Comparison of ENCODE assay signal across 1 cellular context in genomic region chr16:29644338-29644857, GRCh38.
TF ChIP-seq lines count a peak whose summit lies in the region.

No MANE protein-coding gene starts in this region.

TF ChIP-seq in GM12878, 131 proteins besides CTCF, POLR2A, EP300 and RAD21 (continued from another document and continues in another):
- TF ChIP-seq PRDM15 (CRISPR knock-in tag; IDR thresholded peaks at IDR 0.05) (no peak), IRF5 (IDR thresholded peaks at IDR 0.05; ENCODE audit: borderline replicate concordance) (no peak), DPF2 (IDR thresholded peaks at IDR 0.05) (peak; percentile 94), TCF3 (IDR thresholded peaks at IDR 0.05; ENCODE audit: borderline replicate concordance, insufficient read depth, low read depth, low read length) (no peak), SIN3A (IDR thresholded peaks at IDR 0.05; ENCODE audit: low read depth, low read length) (no peak), ZNF622 (IDR thresholded peaks at IDR 0.05) (no peak), MXI1 (IDR thresholded peaks at IDR 0.05; ENCODE audit: low read depth, low read length) (no peak), RCOR1 (conservative IDR thresholded peaks at IDR 0.05; ENCODE audit: low read depth, low read length) (no peak), TCF7 (IDR thresholded peaks at IDR 0.05; ENCODE audit: borderline replicate concordance) (no peak), ZNF384 (IDR thresholded peaks at IDR 0.05; ENCODE audit: borderline replicate concordance, low read depth, low read length) (no peak), BHLHE40 (IDR thresholded peaks at IDR 0.05; ENCODE audit: borderline replicate concordance in 1 of 2, low read depth in 2 of 2, low read length in 1 of 2) (peak in 1 of 2 experiments; percentile 72; a peak in 3 of 4 replicates), ZNF24 (IDR thresholded peaks at IDR 0.05) (0 out of 2 replicates have a peak, but pooled peaks have one; percentile 20), ASH2L (IDR thresholded peaks at IDR 0.05; ENCODE audit: borderline replicate concordance, low read depth) (peak; percentile 93), SIX5 (IDR thresholded peaks at IDR 0.05; ENCODE audit: low read depth, low read length, severe bottlenecking) (no peak), ZNF207 (IDR thresholded peaks at IDR 0.05; ENCODE audit: borderline replicate concordance) (no peak), ZSCAN29 (IDR thresholded peaks at IDR 0.05) (peak; percentile 62; the same call in 1 of the 2 replicates), FOS (IDR thresholded peaks at IDR 0.05; ENCODE audit: borderline replicate concordance, extremely low read depth, insufficient read length) (no peak), POLR2AphosphoS2 (IDR thresholded peaks at IDR 0.05; ENCODE audit: low read depth, low read length) (no peak), SMARCA5 (IDR thresholded peaks at IDR 0.05) (0 out of 2 replicates have a peak, but pooled peaks have one; percentile 34), TARDBP (IDR thresholded peaks at IDR 0.05; ENCODE audit: borderline replicate concordance) (peak; percentile 76; the same call in 1 of the 2 replicates), MTA3 (IDR thresholded peaks at IDR 0.05; ENCODE audit: borderline replicate concordance, low read length) (peak; percentile 81; the same call in 1 of the 2 replicates), ZZZ3 (IDR thresholded peaks at IDR 0.05; ENCODE audit: control insufficient read depth, insufficient read length, low read depth) (no peak), FOXK2 (IDR thresholded peaks at IDR 0.05) (no peak), IRF4 (IDR thresholded peaks at IDR 0.05; ENCODE audit: low read depth, low read length) (peak; percentile 97), CBFB (IDR thresholded peaks at IDR 0.05; ENCODE audit: low read depth) (peak; percentile 12; the same call in 1 of the 2 replicates), NR2C2 (IDR thresholded peaks at IDR 0.05; ENCODE audit: borderline replicate concordance, control insufficient read depth, insufficient read length, low read depth) (no peak), RELB (IDR thresholded peaks at IDR 0.05; ENCODE audit: low read depth) (peak; percentile 72), MEF2B (IDR thresholded peaks at IDR 0.05; ENCODE audit: partially characterized antibody, poor library complexity, severe bottlenecking) (peak; percentile 63), WRNIP1 (IDR thresholded peaks at IDR 0.05; ENCODE audit: borderline replicate concordance, low read depth, low read length) (no peak), STAT1 (conservative IDR thresholded peaks at IDR 0.05) (no peak), NR2C1 (IDR thresholded peaks at IDR 0.05) (peak; percentile 67), PML (IDR thresholded peaks at IDR 0.05; ENCODE audit: low read length) (0 out of 2 replicates have a peak, but pooled peaks have one; percentile 27), BRCA1 (IDR thresholded peaks at IDR 0.05; ENCODE audit: low read depth, low read length) (no peak), SP1 (IDR thresholded peaks at IDR 0.05; ENCODE audit: low read depth, low read length) (peak; percentile 75), CBX5 (IDR thresholded peaks at IDR 0.05; ENCODE audit: low read depth) (0 out of 2 replicates have a peak, but pooled peaks have one; percentile 70), CHD2 (IDR thresholded peaks at IDR 0.05; ENCODE audit: borderline replicate concordance, low read depth, low read length) (0 out of 2 replicates have a peak, but pooled peaks have one; percentile 7), CHD4 (IDR thresholded peaks at IDR 0.05) (no peak)
- TF ChIP-seq, protein P1, sequence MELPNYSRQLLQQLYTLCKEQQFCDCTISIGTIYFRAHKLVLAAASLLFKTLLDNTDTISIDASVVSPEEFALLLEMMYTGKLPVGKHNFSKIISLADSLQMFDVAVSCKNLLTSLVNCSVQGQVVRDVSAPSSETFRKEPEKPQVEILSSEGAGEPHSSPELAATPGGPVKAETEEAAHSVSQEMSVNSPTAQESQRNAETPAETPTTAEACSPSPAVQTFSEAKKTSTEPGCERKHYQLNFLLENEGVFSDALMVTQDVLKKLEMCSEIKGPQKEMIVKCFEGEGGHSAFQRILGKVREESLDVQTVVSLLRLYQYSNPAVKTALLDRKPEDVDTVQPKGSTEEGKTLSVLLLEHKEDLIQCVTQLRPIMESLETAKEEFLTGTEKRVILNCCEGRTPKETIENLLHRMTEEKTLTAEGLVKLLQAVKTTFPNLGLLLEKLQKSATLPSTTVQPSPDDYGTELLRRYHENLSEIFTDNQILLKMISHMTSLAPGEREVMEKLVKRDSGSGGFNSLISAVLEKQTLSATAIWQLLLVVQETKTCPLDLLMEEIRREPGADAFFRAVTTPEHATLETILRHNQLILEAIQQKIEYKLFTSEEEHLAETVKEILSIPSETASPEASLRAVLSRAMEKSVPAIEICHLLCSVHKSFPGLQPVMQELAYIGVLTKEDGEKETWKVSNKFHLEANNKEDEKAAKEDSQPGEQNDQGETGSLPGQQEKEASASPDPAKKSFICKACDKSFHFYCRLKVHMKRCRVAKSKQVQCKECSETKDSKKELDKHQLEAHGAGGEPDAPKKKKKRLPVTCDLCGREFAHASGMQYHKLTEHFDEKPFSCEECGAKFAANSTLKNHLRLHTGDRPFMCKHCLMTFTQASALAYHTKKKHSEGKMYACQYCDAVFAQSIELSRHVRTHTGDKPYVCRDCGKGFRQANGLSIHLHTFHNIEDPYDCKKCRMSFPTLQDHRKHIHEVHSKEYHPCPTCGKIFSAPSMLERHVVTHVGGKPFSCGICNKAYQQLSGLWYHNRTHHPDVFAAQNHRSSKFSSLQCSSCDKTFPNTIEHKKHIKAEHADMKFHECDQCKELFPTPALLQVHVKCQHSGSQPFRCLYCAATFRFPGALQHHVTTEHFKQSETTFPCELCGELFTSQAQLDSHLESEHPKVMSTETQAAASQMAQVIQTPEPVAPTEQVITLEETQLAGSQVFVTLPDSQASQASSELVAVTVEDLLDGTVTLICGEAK (IDR thresholded peaks at IDR 0.05; ENCODE audit: borderline replicate concordance): no peak
- TF ChIP-seq, protein P2, sequence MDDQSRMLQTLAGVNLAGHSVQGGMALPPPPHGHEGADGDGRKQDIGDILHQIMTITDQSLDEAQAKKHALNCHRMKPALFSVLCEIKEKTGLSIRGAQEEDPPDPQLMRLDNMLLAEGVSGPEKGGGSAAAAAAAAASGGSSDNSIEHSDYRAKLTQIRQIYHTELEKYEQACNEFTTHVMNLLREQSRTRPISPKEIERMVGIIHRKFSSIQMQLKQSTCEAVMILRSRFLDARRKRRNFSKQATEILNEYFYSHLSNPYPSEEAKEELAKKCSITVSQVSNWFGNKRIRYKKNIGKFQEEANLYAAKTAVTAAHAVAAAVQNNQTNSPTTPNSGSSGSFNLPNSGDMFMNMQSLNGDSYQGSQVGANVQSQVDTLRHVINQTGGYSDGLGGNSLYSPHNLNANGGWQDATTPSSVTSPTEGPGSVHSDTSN (IDR thresholded peaks at IDR 0.05; ENCODE audit: insufficient replicate concordance, low read depth, low read length): no peak
- TF ChIP-seq, protein P3, sequence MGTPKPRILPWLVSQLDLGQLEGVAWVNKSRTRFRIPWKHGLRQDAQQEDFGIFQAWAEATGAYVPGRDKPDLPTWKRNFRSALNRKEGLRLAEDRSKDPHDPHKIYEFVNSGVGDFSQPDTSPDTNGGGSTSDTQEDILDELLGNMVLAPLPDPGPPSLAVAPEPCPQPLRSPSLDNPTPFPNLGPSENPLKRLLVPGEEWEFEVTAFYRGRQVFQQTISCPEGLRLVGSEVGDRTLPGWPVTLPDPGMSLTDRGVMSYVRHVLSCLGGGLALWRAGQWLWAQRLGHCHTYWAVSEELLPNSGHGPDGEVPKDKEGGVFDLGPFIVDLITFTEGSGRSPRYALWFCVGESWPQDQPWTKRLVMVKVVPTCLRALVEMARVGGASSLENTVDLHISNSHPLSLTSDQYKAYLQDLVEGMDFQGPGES (IDR thresholded peaks at IDR 0.05): no peak
- TF ChIP-seq, protein P4, sequence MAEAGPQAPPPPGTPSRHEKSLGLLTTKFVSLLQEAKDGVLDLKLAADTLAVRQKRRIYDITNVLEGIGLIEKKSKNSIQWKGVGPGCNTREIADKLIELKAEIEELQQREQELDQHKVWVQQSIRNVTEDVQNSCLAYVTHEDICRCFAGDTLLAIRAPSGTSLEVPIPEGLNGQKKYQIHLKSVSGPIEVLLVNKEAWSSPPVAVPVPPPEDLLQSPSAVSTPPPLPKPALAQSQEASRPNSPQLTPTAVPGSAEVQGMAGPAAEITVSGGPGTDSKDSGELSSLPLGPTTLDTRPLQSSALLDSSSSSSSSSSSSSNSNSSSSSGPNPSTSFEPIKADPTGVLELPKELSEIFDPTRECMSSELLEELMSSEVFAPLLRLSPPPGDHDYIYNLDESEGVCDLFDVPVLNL (IDR thresholded peaks at IDR 0.05; ENCODE audit: low read depth, low read length): no peak
- TF ChIP-seq, protein P5, sequence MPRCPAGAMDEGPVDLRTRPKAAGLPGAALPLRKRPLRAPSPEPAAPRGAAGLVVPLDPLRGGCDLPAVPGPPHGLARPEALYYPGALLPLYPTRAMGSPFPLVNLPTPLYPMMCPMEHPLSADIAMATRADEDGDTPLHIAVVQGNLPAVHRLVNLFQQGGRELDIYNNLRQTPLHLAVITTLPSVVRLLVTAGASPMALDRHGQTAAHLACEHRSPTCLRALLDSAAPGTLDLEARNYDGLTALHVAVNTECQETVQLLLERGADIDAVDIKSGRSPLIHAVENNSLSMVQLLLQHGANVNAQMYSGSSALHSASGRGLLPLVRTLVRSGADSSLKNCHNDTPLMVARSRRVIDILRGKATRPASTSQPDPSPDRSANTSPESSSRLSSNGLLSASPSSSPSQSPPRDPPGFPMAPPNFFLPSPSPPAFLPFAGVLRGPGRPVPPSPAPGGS (IDR thresholded peaks at IDR 0.05; ENCODE audit: borderline replicate concordance, insufficient read depth, low read depth, low read length, poor library complexity, severe bottlenecking): peak; percentile 62
- TF ChIP-seq, protein P6, sequence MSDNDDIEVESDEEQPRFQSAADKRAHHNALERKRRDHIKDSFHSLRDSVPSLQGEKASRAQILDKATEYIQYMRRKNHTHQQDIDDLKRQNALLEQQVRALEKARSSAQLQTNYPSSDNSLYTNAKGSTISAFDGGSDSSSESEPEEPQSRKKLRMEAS (IDR thresholded peaks at IDR 0.05; ENCODE audit: low read depth, low read length): no peak; the same call in 1 of the 2 replicates
